Comparison of ENCODE assay signal across 14 cellular contexts in genomic region chr7:31493714-31494181, GRCh38. TPM values are rescaled to one million over a fixed set of nuclear protein-coding genes. Genes with fewer than 3 reads are reported as not detected.
DNase-seq lines count a peak whose midpoint lies in the region; ATAC-seq and TF ChIP-seq lines count a peak whose summit lies in the region.
"Had no signal": no experiment of that assay in that cellular context is flagged by ENCODE, and none has a peak within 500 bp of the region (broad histone marks: within the 10 kb centered on the region; RNA-seq: fewer than 3 reads in every experiment).

No MANE protein-coding gene starts in this region.

- no peaks in the 10 kb centered on the region for H4K20me1 ChIP-seq in neural progenitor cell (ENCODE audit: low read depth)

- H3K79me2 ChIP-seq in neural progenitor cell (ENCODE audit: low read depth) = no peaks in the 10 kb centered on the region

- H2AFZ ChIP-seq in neural progenitor cell (replicated peaks) = peak overlapping the region; percentile 19

- no peak overlapping the region for H3K4me3 Mint-ChIP-seq in neural progenitor cell
- H3K4me3 Mint-ChIP-seq in activated CD4-positive, alpha-beta memory T cell treated with anti-CD3 and anti-CD28 coated beads, Interleukin-2, amount 10 ng/mL, durations not matched to agents 7 days and 5 days = no peak overlapping the region
- no peak overlapping the region for H3K4me3 Mint-ChIP-seq in naive thymus-derived CD8-positive, alpha-beta T cell
- H3K4me3 Mint-ChIP-seq: activated CD8-positive, alpha-beta memory T cell treated with anti-CD3 and anti-CD28 coated beads, Interleukin-2, amount 10 ng/mL, durations not matched to agents 7 days and 5 days; CD4-positive, CD25-positive, alpha-beta regulatory T cell had no signal

- H3K36me3 Mint-ChIP-seq in neural progenitor cell = no peaks in the 10 kb centered on the region
- no peaks in the 10 kb centered on the region for H3K36me3 Mint-ChIP-seq in activated CD4-positive, alpha-beta memory T cell treated with anti-CD3 and anti-CD28 coated beads, Interleukin-2, amount 10 ng/mL, durations not matched to agents 7 days and 5 days (ENCODE audit: low read depth)
- H3K36me3 Mint-ChIP-seq in naive thymus-derived CD8-positive, alpha-beta T cell = no peaks in the 10 kb centered on the region
- H3K36me3 Mint-ChIP-seq: activated CD8-positive, alpha-beta memory T cell treated with anti-CD3 and anti-CD28 coated beads, Interleukin-2, amount 10 ng/mL, durations not matched to agents 7 days and 5 days; CD4-positive, CD25-positive, alpha-beta regulatory T cell had no signal

- POLR2A ChIA-PET in activated CD4-positive, alpha-beta memory T cell treated with anti-CD3 and anti-CD28 coated beads, Interleukin-2, amount 10 ng/mL, durations not matched to agents 7 days and 5 days (lab: Charles Lee) = no interaction called here
- POLR2A ChIA-PET in naive thymus-derived CD8-positive, alpha-beta T cell (lab: Charles Lee) = no interaction called here

- no peak for ATAC-seq in naive thymus-derived CD8-positive, alpha-beta T cell
- ATAC-seq: activated CD8-positive, alpha-beta memory T cell treated with anti-CD3 and anti-CD28 coated beads, Interleukin-2, amount 10 ng/mL, durations not matched to agents 7 days and 5 days had no signal

- H3K27me3 Mint-ChIP-seq in neural progenitor cell (ENCODE audit: insufficient read depth, low read depth) = peaks cover 2% of the 10 kb centered on the region
- H3K27me3 Mint-ChIP-seq in activated CD4-positive, alpha-beta memory T cell treated with anti-CD3 and anti-CD28 coated beads, Interleukin-2, amount 10 ng/mL, durations not matched to agents 7 days and 5 days = no peaks in the 10 kb centered on the region
- peaks cover 0 to 5% (median 0%) of the 10 kb centered on the region in 5 donors for H3K27me3 Mint-ChIP-seq in naive thymus-derived CD8-positive, alpha-beta T cell
- H3K27me3 Mint-ChIP-seq: activated CD8-positive, alpha-beta memory T cell treated with anti-CD3 and anti-CD28 coated beads, Interleukin-2, amount 10 ng/mL, durations not matched to agents 7 days and 5 days had no signal

- H3K4me1 ChIP-seq in neural progenitor cell (peaks cover 4% of the 10 kb centered on the region), esophagus squamous epithelium (peaks cover 0 to 10% (median 0%) of the 10 kb centered on the region in 3 donors)
- H3K4me1 ChIP-seq: uterus had no signal

- no peak overlapping the region for H3K27ac Mint-ChIP-seq in neural progenitor cell
- H3K27ac Mint-ChIP-seq in activated CD4-positive, alpha-beta memory T cell treated with anti-CD3 and anti-CD28 coated beads, Interleukin-2, amount 10 ng/mL, durations not matched to agents 7 days and 5 days = no peak overlapping the region
- H3K27ac Mint-ChIP-seq in naive thymus-derived CD8-positive, alpha-beta T cell = no peak overlapping the region
- H3K27ac Mint-ChIP-seq: activated CD8-positive, alpha-beta memory T cell treated with anti-CD3 and anti-CD28 coated beads, Interleukin-2, amount 10 ng/mL, durations not matched to agents 7 days and 5 days; CD4-positive, CD25-positive, alpha-beta regulatory T cell had no signal

- no peak for TF ChIP-seq CTCF in epithelial cell of esophagus (IDR thresholded peaks at IDR 0.05; ENCODE audit: insufficient read depth, low read depth, low read length, missing control alignments)
- no peak for TF ChIP-seq CTCF in neural progenitor cell (IDR thresholded peaks at IDR 0.05)
- TF ChIP-seq CTCF in esophagus squamous epithelium (IDR thresholded peaks at IDR 0.05) = no peak

- TF ChIP-seq POLR2A in esophagus squamous epithelium (IDR thresholded peaks at IDR 0.05) = no peak

- H3K36me3 ChIP-seq in neural progenitor cell (no peaks in the 10 kb centered on the region), esophagus squamous epithelium (no peaks in the 10 kb centered on the region)
- H3K36me3 ChIP-seq: uterus had no signal

- H3K27ac ChIP-seq in neural progenitor cell = no peak overlapping the region
- no peak overlapping the region for H3K27ac ChIP-seq in esophagus squamous epithelium
- H3K27ac ChIP-seq: HL-60, skin epidermis, uterus had no signal

- H3K4me3 ChIP-seq in epithelial cell of esophagus (ENCODE audit: low read length) = no peak overlapping the region
- H3K4me3 ChIP-seq in neural progenitor cell = no peak overlapping the region
- no peak overlapping the region for H3K4me3 ChIP-seq in esophagus squamous epithelium
- H3K4me3 ChIP-seq: skin epidermis, uterus had no signal

- H3K9ac ChIP-seq in neural progenitor cell = no peak overlapping the region

- H3K4me2 ChIP-seq in neural progenitor cell = no peak overlapping the region

- H3K9me3 Mint-ChIP-seq in neural progenitor cell = no peaks in the 10 kb centered on the region
- H3K9me3 Mint-ChIP-seq in activated CD4-positive, alpha-beta memory T cell treated with anti-CD3 and anti-CD28 coated beads, Interleukin-2, amount 10 ng/mL, durations not matched to agents 7 days and 5 days = peaks cover 2% of the 10 kb centered on the region
- H3K9me3 Mint-ChIP-seq in naive thymus-derived CD8-positive, alpha-beta T cell = peaks cover 0 to 13% (median 2%) of the 10 kb centered on the region in 9 donors

- CTCF ChIA-PET in activated CD4-positive, alpha-beta memory T cell treated with anti-CD3 and anti-CD28 coated beads, Interleukin-2, amount 10 ng/mL, durations not matched to agents 7 days and 5 days (lab: Charles Lee) = no interaction called here

- 10 to 18% methylated on average over 3 of the region's 3 CpGs for WGBS in esophagus squamous epithelium, 2 donors

- intact Hi-C loops in esophagus squamous epithelium (cut with DNase I) = no loop called here

- H3K27me3 ChIP-seq in neural progenitor cell (no peaks in the 10 kb centered on the region), esophagus squamous epithelium (peaks cover 0 to 2% (median 0%) of the 10 kb centered on the region in 4 donors)
- H3K27me3 ChIP-seq: uterus had no signal

- no peaks in the 10 kb centered on the region for H3F3A ChIP-seq in neural progenitor cell (ENCODE audit: low read depth)

- DNase-seq in Daoy (ENCODE audit: low read depth) (peak; percentile 51), NCI-H526 (lab: John Stamatoyannopoulos, UW) (peak; percentile 55 to 68), epithelial cell of esophagus (ENCODE audit: low read depth) (peak; percentile 98), neural progenitor cell (ENCODE audit: low spot score) (no peak), esophagus squamous epithelium (lab: John Stamatoyannopoulos, UW) (no peak), SK-N-DZ (ENCODE audit: low spot score) (no peak)
- no peak for DNase-seq in activated CD4-positive, alpha-beta memory T cell treated with anti-CD3 and anti-CD28 coated beads, Interleukin-2, amount 10 ng/mL, durations not matched to agents 7 days and 5 days
- DNase-seq in naive thymus-derived CD8-positive, alpha-beta T cell = no peak
- DNase-seq: activated CD8-positive, alpha-beta memory T cell treated with anti-CD3 and anti-CD28 coated beads, Interleukin-2, amount 10 ng/mL, durations not matched to agents 7 days and 5 days; CD4-positive, CD25-positive, alpha-beta regulatory T cell; NCI-H1417 treated with DMSO at 0.1 percent for 48 hours; uterus had no signal

- H3K4me1 Mint-ChIP-seq in neural progenitor cell = peaks cover 8% of the 10 kb centered on the region
- no peaks in the 10 kb centered on the region for H3K4me1 Mint-ChIP-seq in activated CD4-positive, alpha-beta memory T cell treated with anti-CD3 and anti-CD28 coated beads, Interleukin-2, amount 10 ng/mL, durations not matched to agents 7 days and 5 days
- no peaks in the 10 kb centered on the region for H3K4me1 Mint-ChIP-seq in naive thymus-derived CD8-positive, alpha-beta T cell
- H3K4me1 Mint-ChIP-seq: activated CD8-positive, alpha-beta memory T cell treated with anti-CD3 and anti-CD28 coated beads, Interleukin-2, amount 10 ng/mL, durations not matched to agents 7 days and 5 days; CD4-positive, CD25-positive, alpha-beta regulatory T cell had no signal

- H3K9me3 ChIP-seq in neural progenitor cell (ENCODE audit: low read depth) = no peaks in the 10 kb centered on the region
- no peaks in the 10 kb centered on the region for H3K9me3 ChIP-seq in esophagus squamous epithelium
- H3K9me3 ChIP-seq: uterus had no signal

RNA-seq across cellular contexts. Expression of gene ITPRID1, which starts 20.1 kb away (rescaled TPM):
- not detected in 2 replicates for total RNA-seq in Daoy (2014; rRNA removed; shearing (Covaris generic))
- total RNA-seq in neural progenitor cell (ENCODE audit: low replicate concordance) (not detected in 2 replicates), esophagus squamous epithelium (under 1 TPM in 1 of 4 donors, not detected in 3; 1.00 TPM)
- not detected in 2 replicates for polyA plus RNA-seq in SK-N-DZ (2014; cell fraction: cytosol; rRNA removed)
- polyA plus RNA-seq in SK-N-DZ (2014; cell fraction: nucleus; rRNA removed) = not detected in 2 replicates
- not detected for total RNA-seq in activated CD4-positive, alpha-beta memory T cell treated with anti-CD3 and anti-CD28 coated beads, Interleukin-2, amount 10 ng/mL, durations not matched to agents 7 days and 5 days
- not detected for total RNA-seq in naive thymus-derived CD8-positive, alpha-beta T cell
- not detected for polyA plus RNA-seq in naive thymus-derived CD8-positive, alpha-beta T cell
- total RNA-seq: activated CD8-positive, alpha-beta memory T cell treated with anti-CD3 and anti-CD28 coated beads, Interleukin-2, amount 10 ng/mL, durations not matched to agents 7 days and 5 days; CD4-positive, CD25-positive, alpha-beta regulatory T cell had no signal
- polyA plus RNA-seq: CD4-positive, CD25-positive, alpha-beta regulatory T cell had no signal

Comparison
In these comparisons a context has a peak if more than half of its experiments do, and no peak if none do; other contexts are left out.
1. DNase-seq: peak in Daoy (single experiment), NCI-H526 (2 of 2) and epithelial cell of esophagus (single experiment); none in neural progenitor cell (single experiment), esophagus squamous epithelium (single experiment), SK-N-DZ (single experiment), activated CD4-positive, alpha-beta memory T cell treated with anti-CD3 and anti-CD28 coated beads, Interleukin-2, amount 10 ng/mL, durations not matched to agents 7 days and 5 days (single experiment) and naive thymus-derived CD8-positive, alpha-beta T cell (0 of 10).